ENCODE assay signal across 1 cellular context in the genomic region with DNA sequence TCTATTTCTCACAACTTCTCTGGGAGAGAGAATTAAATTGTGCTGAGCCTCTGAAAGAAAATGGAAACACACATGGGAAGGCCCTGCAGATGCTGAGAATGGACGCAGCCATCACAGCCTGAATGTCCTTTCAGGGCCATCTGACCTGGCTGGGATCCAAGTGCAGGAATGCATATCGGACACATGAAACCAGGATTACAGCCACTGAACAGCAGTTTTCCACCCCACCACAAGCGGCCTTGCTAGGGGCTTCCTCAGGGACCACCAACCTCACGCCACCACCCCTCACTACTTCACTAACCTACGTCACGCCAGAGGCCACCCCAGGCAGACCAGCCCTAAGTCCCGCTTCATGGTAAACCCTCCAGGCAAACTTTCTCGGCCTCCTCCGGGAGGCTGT.
TF ChIP-seq lines count a peak whose summit lies in the region.

No MANE protein-coding gene starts in this region.

TF ChIP-seq in SK-N-SH treated with all-trans-retinoic acid at 6 μM for 48 hours, 23 proteins besides CTCF, POLR2A, EP300 and RAD21 (continued from another document):
- no peak for TF ChIP-seq CREB5 (CRISPR knock-in tag; IDR thresholded peaks at IDR 0.05; ENCODE audit: low read depth)
- TF ChIP-seq TCF4 (CRISPR knock-in tag; IDR thresholded peaks at IDR 0.05; ENCODE audit: borderline replicate concordance) = no peak
